ENCODE assay signal across 9 cellular contexts in the genomic region with DNA sequence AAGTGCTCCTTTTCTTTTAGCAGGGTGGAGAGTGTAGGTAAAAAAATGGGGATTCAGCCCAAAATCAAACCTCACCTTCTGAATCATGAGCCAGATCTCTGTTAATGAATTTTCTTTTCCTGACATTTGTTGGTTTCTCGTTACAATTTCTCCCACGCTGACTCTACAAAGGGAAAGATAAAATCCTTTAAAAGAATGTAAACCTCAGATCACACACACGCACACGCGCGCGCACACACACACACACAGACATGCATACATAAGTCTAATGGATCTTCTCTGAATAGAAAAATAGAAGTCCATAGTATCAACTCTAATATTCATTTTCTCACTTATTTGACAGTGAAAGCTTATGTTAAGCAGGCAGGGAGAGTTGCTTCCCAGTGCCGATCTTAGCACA. TPM values are rescaled to one million over a fixed set of nuclear protein-coding genes. Genes with fewer than 3 reads are reported as not detected.
DNase-seq lines count a peak whose midpoint lies in the region; ATAC-seq and TF ChIP-seq lines count a peak whose summit lies in the region.
"Had no signal": no experiment of that assay in that cellular context is flagged by ENCODE, and none has a peak within 500 bp of the region (broad histone marks: within the 10 kb centered on the region; RNA-seq: fewer than 3 reads in every experiment).

No MANE protein-coding gene starts in this region.

- no peaks in the 10 kb centered on the region for H3K36me3 Mint-ChIP-seq in activated CD8-positive, alpha-beta memory T cell treated with anti-CD3 and anti-CD28 coated beads, Interleukin-2, amount 10 ng/mL, durations not matched to agents 7 days and 5 days
- H3K36me3 Mint-ChIP-seq: natural killer cell had no signal

- H3K9me3 ChIP-seq in neural cell (ENCODE audit: low read length): no peaks in the 10 kb centered on the region

- TF ChIP-seq CTCF in epithelial cell of esophagus (IDR thresholded peaks at IDR 0.05; ENCODE audit: insufficient read depth, low read depth, low read length, missing control alignments) (no peak), neural cell (IDR thresholded peaks at IDR 0.05; ENCODE audit: poor library complexity, severe bottlenecking) (no peak)

- no peak overlapping the region for H3K4me3 Mint-ChIP-seq in activated CD8-positive, alpha-beta memory T cell treated with anti-CD3 and anti-CD28 coated beads, Interleukin-2, amount 10 ng/mL, durations not matched to agents 7 days and 5 days
- H3K4me3 Mint-ChIP-seq: natural killer cell had no signal

- no peak overlapping the region for H3K4me2 ChIP-seq in neural cell (ENCODE audit: low read length)

- peaks cover 26% of the 10 kb centered on the region for H3K27me3 Mint-ChIP-seq in activated CD8-positive, alpha-beta memory T cell treated with anti-CD3 and anti-CD28 coated beads, Interleukin-2, amount 10 ng/mL, durations not matched to agents 7 days and 5 days

- TF ChIP-seq EP300 in neural cell (conservative IDR thresholded peaks at IDR 0.05; ENCODE audit: poor library complexity, severe bottlenecking): no peak

- peaks cover 1% of the 10 kb centered on the region for H3K4me1 Mint-ChIP-seq in activated CD8-positive, alpha-beta memory T cell treated with anti-CD3 and anti-CD28 coated beads, Interleukin-2, amount 10 ng/mL, durations not matched to agents 7 days and 5 days
- H3K4me1 Mint-ChIP-seq: natural killer cell had no signal

- no peak overlapping the region for H3K9ac ChIP-seq in neural cell (ENCODE audit: low read length)

- peaks cover 4% of the 10 kb centered on the region for H3F3A ChIP-seq in neural cell (ENCODE audit: insufficient read depth, low read length, poor library complexity, severe bottlenecking)

- no peaks in the 10 kb centered on the region for H3K9me2 ChIP-seq in neural cell (ENCODE audit: insufficient read depth, low read length)

- no peak overlapping the region for H3K27ac ChIP-seq in neural cell (ENCODE audit: low read length)

- TF ChIP-seq RAD21 in neural cell (conservative IDR thresholded peaks at IDR 0.05): no peak

- CTCF ChIA-PET in activated CD8-positive, alpha-beta memory T cell treated with anti-CD3 and anti-CD28 coated beads, Interleukin-2, amount 10 ng/mL, durations not matched to agents 7 days and 5 days (lab: Charles Lee): no interaction called here

- H3K79me2 ChIP-seq in neural cell (replicated peaks; ENCODE audit: insufficient read depth, low read length): peaks cover 20% of the 10 kb centered on the region

- ATAC-seq in activated CD8-positive, alpha-beta memory T cell treated with anti-CD3 and anti-CD28 coated beads, Interleukin-2, amount 10 ng/mL, durations not matched to agents 7 days and 5 days: no peak
- ATAC-seq in GM18511 (IDR thresholded peaks at IDR 0.05; ENCODE audit: unreplicated experiment) (no peak), HG02885 (IDR thresholded peaks at IDR 0.05; ENCODE audit: poor library complexity, unreplicated experiment) (no peak)
- ATAC-seq: natural killer cell had no signal

- no peak overlapping the region for H3K27ac Mint-ChIP-seq in activated CD8-positive, alpha-beta memory T cell treated with anti-CD3 and anti-CD28 coated beads, Interleukin-2, amount 10 ng/mL, durations not matched to agents 7 days and 5 days
- H3K27ac Mint-ChIP-seq: natural killer cell had no signal

- no peak overlapping the region for H2AFZ ChIP-seq in neural cell (ENCODE audit: low read depth, low read length)

- no peaks in the 10 kb centered on the region for H4K20me1 ChIP-seq in neural cell (ENCODE audit: insufficient read depth)

- no peaks in the 10 kb centered on the region for H3K9me3 Mint-ChIP-seq in activated CD8-positive, alpha-beta memory T cell treated with anti-CD3 and anti-CD28 coated beads, Interleukin-2, amount 10 ng/mL, durations not matched to agents 7 days and 5 days (ENCODE audit: low read depth)
- H3K9me3 Mint-ChIP-seq: natural killer cell had no signal

- peaks cover 17% of the 10 kb centered on the region for H3K27me3 ChIP-seq in neural cell (ENCODE audit: insufficient read depth, low read depth, low read length)

- H3K36me3 ChIP-seq in neural cell (ENCODE audit: insufficient read depth, low read length): no peaks in the 10 kb centered on the region

- peak; percentile 1 for DNase-seq in EH (ENCODE audit: low read depth)
- peak; percentile 39 for DNase-seq in OCI-M1 (lab: John Stamatoyannopoulos, UW)
- peak; percentile 25 for DNase-seq in epithelial cell of esophagus (ENCODE audit: low read depth)
- no peak for DNase-seq in RPMI8226
- no peak for DNase-seq in activated CD8-positive, alpha-beta memory T cell treated with anti-CD3 and anti-CD28 coated beads, Interleukin-2, amount 10 ng/mL, durations not matched to agents 7 days and 5 days
- DNase-seq: natural killer cell had no signal

- H3K4me3 ChIP-seq in epithelial cell of esophagus (ENCODE audit: low read length) (no peak overlapping the region), neural cell (ENCODE audit: low read length) (peak overlapping the region; percentile 73)

TF ChIP-seq in neural cell, 6 proteins besides CTCF, POLR2A, EP300 and RAD21:
- TF ChIP-seq, protein P1, sequence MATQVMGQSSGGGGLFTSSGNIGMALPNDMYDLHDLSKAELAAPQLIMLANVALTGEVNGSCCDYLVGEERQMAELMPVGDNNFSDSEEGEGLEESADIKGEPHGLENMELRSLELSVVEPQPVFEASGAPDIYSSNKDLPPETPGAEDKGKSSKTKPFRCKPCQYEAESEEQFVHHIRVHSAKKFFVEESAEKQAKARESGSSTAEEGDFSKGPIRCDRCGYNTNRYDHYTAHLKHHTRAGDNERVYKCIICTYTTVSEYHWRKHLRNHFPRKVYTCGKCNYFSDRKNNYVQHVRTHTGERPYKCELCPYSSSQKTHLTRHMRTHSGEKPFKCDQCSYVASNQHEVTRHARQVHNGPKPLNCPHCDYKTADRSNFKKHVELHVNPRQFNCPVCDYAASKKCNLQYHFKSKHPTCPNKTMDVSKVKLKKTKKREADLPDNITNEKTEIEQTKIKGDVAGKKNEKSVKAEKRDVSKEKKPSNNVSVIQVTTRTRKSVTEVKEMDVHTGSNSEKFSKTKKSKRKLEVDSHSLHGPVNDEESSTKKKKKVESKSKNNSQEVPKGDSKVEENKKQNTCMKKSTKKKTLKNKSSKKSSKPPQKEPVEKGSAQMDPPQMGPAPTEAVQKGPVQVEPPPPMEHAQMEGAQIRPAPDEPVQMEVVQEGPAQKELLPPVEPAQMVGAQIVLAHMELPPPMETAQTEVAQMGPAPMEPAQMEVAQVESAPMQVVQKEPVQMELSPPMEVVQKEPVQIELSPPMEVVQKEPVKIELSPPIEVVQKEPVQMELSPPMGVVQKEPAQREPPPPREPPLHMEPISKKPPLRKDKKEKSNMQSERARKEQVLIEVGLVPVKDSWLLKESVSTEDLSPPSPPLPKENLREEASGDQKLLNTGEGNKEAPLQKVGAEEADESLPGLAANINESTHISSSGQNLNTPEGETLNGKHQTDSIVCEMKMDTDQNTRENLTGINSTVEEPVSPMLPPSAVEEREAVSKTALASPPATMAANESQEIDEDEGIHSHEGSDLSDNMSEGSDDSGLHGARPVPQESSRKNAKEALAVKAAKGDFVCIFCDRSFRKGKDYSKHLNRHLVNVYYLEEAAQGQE (IDR thresholded peaks at IDR 0.05; ENCODE audit: borderline replicate concordance): no peak
- no peak for TF ChIP-seq MXI1 (conservative IDR thresholded peaks at IDR 0.05; ENCODE audit: poor library complexity, severe bottlenecking)
- TF ChIP-seq POLR2AphosphoS5 (IDR thresholded peaks at IDR 0.05): no peak
- TF ChIP-seq EZH2 (IDR thresholded peaks at IDR 0.05; ENCODE audit: borderline replicate concordance, insufficient read depth, low read length, poor library complexity, severe bottlenecking): no peak
- TF ChIP-seq SMC3 (conservative IDR thresholded peaks at IDR 0.05; ENCODE audit: poor library complexity): no peak
- no peak for TF ChIP-seq TAF1 (IDR thresholded peaks at IDR 0.05; ENCODE audit: low read depth)

RNA-seq across cellular contexts. Expression of gene ETV1, which starts 1.5 kb away (rescaled TPM):
- polyA plus RNA-seq in neural cell: 1.3 and 1.5 TPM in 2 replicates
- 3.9 and 4.9 TPM in 2 replicates for polyA minus RNA-seq in neural cell
- total RNA-seq in activated CD8-positive, alpha-beta memory T cell treated with anti-CD3 and anti-CD28 coated beads, Interleukin-2, amount 10 ng/mL, durations not matched to agents 7 days and 5 days: 1 to 10 TPM in 1 of 2 experiments, under 1 TPM in 1; 0.61 to 1.9 TPM

Comparison
In these comparisons a context has a peak if more than half of its experiments do, and no peak if none do; other contexts are left out.
1. DNase-seq: peak in EH (single experiment), OCI-M1 (single experiment) and epithelial cell of esophagus (single experiment); none in RPMI8226 (single experiment) and activated CD8-positive, alpha-beta memory T cell treated with anti-CD3 and anti-CD28 coated beads, Interleukin-2, amount 10 ng/mL, durations not matched to agents 7 days and 5 days (single experiment).